16 cellular contexts compared by ENCODE assay signal in the genomic region with DNA sequence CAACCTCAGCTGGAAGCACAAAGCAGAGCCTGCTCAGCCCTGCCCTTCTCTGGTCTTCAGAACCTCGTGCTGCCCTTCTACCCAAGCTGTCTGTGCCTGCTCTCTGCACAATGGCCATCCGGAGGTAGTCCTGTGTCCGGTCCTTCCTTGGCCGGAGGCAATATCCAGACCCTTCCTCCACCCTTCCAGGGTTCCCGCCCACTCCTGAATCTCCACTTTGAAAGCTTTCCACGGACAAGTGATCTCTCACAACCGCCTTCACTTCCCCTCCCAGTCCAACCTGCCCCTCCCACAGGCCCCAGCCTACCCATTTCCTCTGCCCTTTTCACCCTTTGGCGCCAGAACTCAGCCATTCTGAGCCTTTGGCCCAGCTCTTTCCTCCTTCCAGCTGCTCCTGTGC.
DNase-seq lines count a peak whose midpoint lies in the region; ATAC-seq, FAIRE-seq and TF ChIP-seq lines count a peak whose summit lies in the region.
"Had no signal": no experiment of that assay in that cellular context is flagged by ENCODE, and none has a peak within 500 bp of the region (broad histone marks: within the 10 kb centered on the region; RNA-seq: fewer than 3 reads in every experiment).

No MANE protein-coding gene starts in this region.

- no peaks in the 10 kb centered on the region for H3K27me3 ChIP-seq in muscle layer of duodenum (ENCODE audit: low read depth, low read length)

- TF ChIP-seq CTCF in fibroblast of pulmonary artery (IDR thresholded peaks at IDR 0.05; ENCODE audit: low read length, missing control alignments): no peak

- H3K36me3 ChIP-seq in muscle layer of duodenum (ENCODE audit: control insufficient read depth in 1 of 2, insufficient read depth in 2 of 2, low read length in 2 of 2): no peaks in the 10 kb centered on the region

- DNase-seq in COLO829 (ENCODE audit: low spot score): peak; percentile 6
- DNase-seq in MV-4-11 (lab: John Stamatoyannopoulos, UW): peak; percentile 78
- peak; percentile 14 for DNase-seq in fibroblast of pulmonary artery (ENCODE audit: low read depth)
- DNase-seq in activated CD4-positive, CD25-positive, alpha-beta regulatory T cell (lab: John Stamatoyannopoulos, UW): no peak
- DNase-seq in NCI-H2171 (lab: John Stamatoyannopoulos, UW): no peak
- no peak for DNase-seq in GM19239 (ENCODE audit: insufficient read length, low spot score)
- DNase-seq: activated CD4-positive, alpha-beta T cell treated with anti-CD3 and anti-CD28 coated beads for 4 hours; activated naive CD4-positive, alpha-beta T cell treated with Interleukin-2 at 50 U/mL for 16 hours; C1 segment of cervical spinal cord; MM.1S; NCI-H524 treated with DMSO at 0.1 percent for 48 hours; SHP77 treated with DMSO at 0.1 percent for 48 hours had no signal

- peak overlapping the region; percentile 58 for H3K27ac ChIP-seq in muscle layer of duodenum (ENCODE audit: low read length)

- ATAC-seq in HG03565 (IDR thresholded peaks at IDR 0.05; ENCODE audit: unreplicated experiment): no peak

- FAIRE-seq in GM19239 (lab: Jason Lieb, UNC): no peak
- FAIRE-seq: colon, keratinocyte had no signal

- H3K4me3 ChIP-seq in fibroblast of pulmonary artery (replicated peaks; ENCODE audit: low read depth, low read length) (no peak overlapping the region), muscle layer of duodenum (ENCODE audit: low read depth in 1 of 2, low read length in 2 of 2) (no peak overlapping the region)

- H3K9me3 ChIP-seq in muscle layer of duodenum (ENCODE audit: control insufficient read depth in 1 of 2, low read length in 2 of 2): no peaks in the 10 kb centered on the region

- peaks cover 12 to 23% of the 10 kb centered on the region in 2 donors for H3K4me1 ChIP-seq in muscle layer of duodenum (ENCODE audit: control insufficient read depth in 1 of 2, insufficient read depth in 2 of 2, low read length in 2 of 2)

Comparison
In these comparisons a context has a peak if more than half of its experiments do, and no peak if none do; other contexts are left out.
1. DNase-seq: peak in COLO829 (single experiment), MV-4-11 (single experiment) and fibroblast of pulmonary artery (single experiment); none in activated CD4-positive, CD25-positive, alpha-beta regulatory T cell (0 of 4), NCI-H2171 (single experiment) and GM19239 (single experiment).